In the genomic region with DNA sequence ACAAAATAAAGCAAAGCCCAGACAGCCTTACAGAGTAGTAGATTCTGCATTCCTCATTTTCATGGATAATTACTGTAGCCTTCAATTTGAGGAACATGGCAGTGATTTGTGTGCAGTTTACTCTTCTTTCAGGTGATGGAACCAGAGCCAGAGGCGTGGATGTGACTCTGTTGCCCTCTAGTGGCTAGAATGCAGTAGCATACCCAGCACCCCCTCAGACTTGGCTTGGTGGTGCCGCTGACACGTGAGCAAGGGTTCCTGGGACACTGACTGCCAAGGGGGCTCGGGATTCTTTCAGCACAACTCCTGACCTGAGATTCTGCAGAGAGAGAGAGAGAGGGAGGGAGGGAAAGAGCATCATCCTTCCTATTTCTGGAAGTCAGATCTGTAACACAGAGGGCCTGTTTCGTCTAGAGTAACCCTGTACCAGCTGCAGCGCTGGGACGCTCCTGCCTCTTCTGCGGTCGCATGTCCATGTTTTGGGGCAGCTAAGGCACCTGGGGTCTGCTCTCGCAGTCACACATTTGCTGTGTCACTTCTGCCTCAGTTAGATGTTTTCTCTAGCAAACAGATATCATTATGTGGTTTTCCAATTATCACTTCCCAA, we compare ENCODE assay signal across 8 cellular contexts.
DNase-seq lines count a peak whose midpoint lies in the region; ATAC-seq and TF ChIP-seq lines count a peak whose summit lies in the region.

No MANE protein-coding gene starts in this region.

- H3K9me3 ChIP-seq in lower lobe of right lung, result no peaks in the 10 kb centered on the region

- H3K4me3 Mint-ChIP-seq in WTC11, result peak overlapping the region; percentile 35; the same call in 1 of the 2 replicates

- H3K27me3 Mint-ChIP-seq in WTC11 (ENCODE audit: low read depth), result peaks cover 10% of the 10 kb centered on the region; the same call in 1 of the 2 replicates

- H3K36me3 Mint-ChIP-seq in WTC11, result no peaks in the 10 kb centered on the region

- no peak overlapping the region for H3K27ac Mint-ChIP-seq in WTC11

- POLR2A ChIA-PET in WTC11 (lab: Charles Lee), result no interaction called here

- intact Hi-C loops in lower lobe of right lung (cut with DNase I), result no loop called here

- H3K4me1 ChIP-seq in lower lobe of right lung, result no peaks in the 10 kb centered on the region

- H3K9me3 Mint-ChIP-seq in WTC11, result no peaks in the 10 kb centered on the region

- CTCF ChIA-PET in WTC11 (lab: Charles Lee), result interaction anchor here (0.7 to 2.8 kb wide), 11 partner anchors 16 to 434 kb away, joined by 3 to 25 read pairs (median 3); no protein-coding TSS in a partner anchor

- peak; percentile 71 for ATAC-seq in GM18517 (IDR thresholded peaks at IDR 0.05; ENCODE audit: unreplicated experiment)
- peak; percentile 94 for ATAC-seq in HG02943 (IDR thresholded peaks at IDR 0.05; ENCODE audit: low read depth, unreplicated experiment)
- peak; percentile 99 for ATAC-seq in WTC11
- peak; percentile 85 to 87 for ATAC-seq in lower lobe of right lung

- H3K27ac ChIP-seq in lower lobe of right lung, result no peak overlapping the region

- peak; percentile 95 for TF ChIP-seq CTCF in WTC11 (IDR thresholded peaks at IDR 0.05)
- TF ChIP-seq CTCF in lower lobe of right lung (IDR thresholded peaks at IDR 0.05), result peak; percentile 87

- H3K4me3 ChIP-seq in lower lobe of right lung, result no peak overlapping the region

- DNase-seq in AG20443 (ENCODE audit: low spot score) (peak; percentile 87), NCI-H2171 (lab: John Stamatoyannopoulos, UW) (peak; percentile 68), WTC11 (ENCODE audit: low spot score) (peak; percentile 74), ecto neural progenitor cell (ENCODE audit: low spot score) (peak; percentile 80), lower lobe of right lung (peak; percentile 43)
- peak; percentile 0 for DNase-seq in stimulated activated CD8-positive, alpha-beta memory T cell treated with anti-CD3 and anti-CD28 coated beads, Interleukin-7, amount 100 ng/mL, for 24 hours (ENCODE audit: low read depth)

- H3K36me3 ChIP-seq in lower lobe of right lung, result no peaks in the 10 kb centered on the region

- no peaks in the 10 kb centered on the region for H3K27me3 ChIP-seq in lower lobe of right lung (ENCODE audit: low read depth)

- H3K4me1 Mint-ChIP-seq in WTC11, result peaks cover 6% of the 10 kb centered on the region; the same call in 1 of the 2 replicates

TF ChIP-seq in WTC11, 78 proteins besides CTCF, POLR2A, EP300 and RAD21:
- TF ChIP-seq TEAD4 (CRISPR knock-in tag; IDR thresholded peaks at IDR 0.05) (peak; percentile 93), EMX1 (CRISPR knock-in tag; IDR thresholded peaks at IDR 0.05) (no peak), SMAD3 (CRISPR knock-in tag; IDR thresholded peaks at IDR 0.05; ENCODE audit: borderline replicate concordance) (peak; percentile 31; the same call in 1 of the 2 replicates), FOXP1 (CRISPR knock-in tag; IDR thresholded peaks at IDR 0.05; ENCODE audit: borderline replicate concordance) (no peak), IRF2 (CRISPR knock-in tag; IDR thresholded peaks at IDR 0.05; ENCODE audit: borderline replicate concordance, low read depth) (no peak), FOXK1 (CRISPR knock-in tag; IDR thresholded peaks at IDR 0.05) (0 out of 2 replicates have a peak, but pooled peaks have one; percentile 19), TEAD1 (CRISPR knock-in tag; IDR thresholded peaks at IDR 0.05) (peak; percentile 98)
- TF ChIP-seq, protein P1, sequence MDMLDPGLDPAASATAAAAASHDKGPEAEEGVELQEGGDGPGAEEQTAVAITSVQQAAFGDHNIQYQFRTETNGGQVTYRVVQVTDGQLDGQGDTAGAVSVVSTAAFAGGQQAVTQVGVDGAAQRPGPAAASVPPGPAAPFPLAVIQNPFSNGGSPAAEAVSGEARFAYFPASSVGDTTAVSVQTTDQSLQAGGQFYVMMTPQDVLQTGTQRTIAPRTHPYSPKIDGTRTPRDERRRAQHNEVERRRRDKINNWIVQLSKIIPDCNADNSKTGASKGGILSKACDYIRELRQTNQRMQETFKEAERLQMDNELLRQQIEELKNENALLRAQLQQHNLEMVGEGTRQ (CRISPR knock-in tag; IDR thresholded peaks at IDR 0.05), result peak; percentile 82
- TF ChIP-seq, protein P2, sequence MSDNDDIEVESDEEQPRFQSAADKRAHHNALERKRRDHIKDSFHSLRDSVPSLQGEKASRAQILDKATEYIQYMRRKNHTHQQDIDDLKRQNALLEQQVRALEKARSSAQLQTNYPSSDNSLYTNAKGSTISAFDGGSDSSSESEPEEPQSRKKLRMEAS (CRISPR knock-in tag; IDR thresholded peaks at IDR 0.05), result peak; percentile 75
- TF ChIP-seq, protein P3, sequence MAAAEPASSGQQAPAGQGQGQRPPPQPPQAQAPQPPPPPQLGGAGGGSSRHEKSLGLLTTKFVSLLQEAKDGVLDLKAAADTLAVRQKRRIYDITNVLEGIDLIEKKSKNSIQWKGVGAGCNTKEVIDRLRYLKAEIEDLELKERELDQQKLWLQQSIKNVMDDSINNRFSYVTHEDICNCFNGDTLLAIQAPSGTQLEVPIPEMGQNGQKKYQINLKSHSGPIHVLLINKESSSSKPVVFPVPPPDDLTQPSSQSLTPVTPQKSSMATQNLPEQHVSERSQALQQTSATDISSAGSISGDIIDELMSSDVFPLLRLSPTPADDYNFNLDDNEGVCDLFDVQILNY (CRISPR knock-in tag; IDR thresholded peaks at IDR 0.05), result no peak
- TF ChIP-seq, protein P4, sequence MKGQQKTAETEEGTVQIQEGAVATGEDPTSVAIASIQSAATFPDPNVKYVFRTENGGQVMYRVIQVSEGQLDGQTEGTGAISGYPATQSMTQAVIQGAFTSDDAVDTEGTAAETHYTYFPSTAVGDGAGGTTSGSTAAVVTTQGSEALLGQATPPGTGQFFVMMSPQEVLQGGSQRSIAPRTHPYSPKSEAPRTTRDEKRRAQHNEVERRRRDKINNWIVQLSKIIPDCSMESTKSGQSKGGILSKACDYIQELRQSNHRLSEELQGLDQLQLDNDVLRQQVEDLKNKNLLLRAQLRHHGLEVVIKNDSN (CRISPR knock-in tag; IDR thresholded peaks at IDR 0.05), result peak; percentile 64; the same call in 1 of the 2 replicates

Comparison
In these comparisons a context has a peak if more than half of its experiments do, and no peak if none do; other contexts are left out.
1. DNase-seq: peak in every context shown above with its lines; median percentile 87 in AG20443; 80 in ecto neural progenitor cell; 74 in WTC11; 68 in NCI-H2171; 43 in lower lobe of right lung; 0 in stimulated activated CD8-positive, alpha-beta memory T cell treated with anti-CD3 and anti-CD28 coated beads, Interleukin-7, amount 100 ng/mL, for 24 hours.